In genomic region chr11:128917144-128917684, GRCh38 we compare ENCODE assay signal across 27 cellular contexts. TPM values are rescaled to one million over a fixed set of nuclear protein-coding genes. Genes with fewer than 3 reads are reported as not detected.
A peak's percentile ranks its signal among the peaks of the same experiment; 100 is the strongest.
DNase-seq lines count a peak whose midpoint lies in the region; ATAC-seq, FAIRE-seq and TF ChIP-seq lines count a peak whose summit lies in the region.
"Had no signal": no experiment of that assay in that cellular context is flagged by ENCODE, and none has a peak within 500 bp of the region (broad histone marks: within the 10 kb centered on the region; RNA-seq: fewer than 3 reads in every experiment).

No MANE protein-coding gene starts in this region.

- no peak overlapping the region for H3K4me2 ChIP-seq in neural progenitor cell

- peaks cover 10% of the 10 kb centered on the region for H3K9me3 Mint-ChIP-seq in neural progenitor cell
- H3K9me3 Mint-ChIP-seq: activated T-helper 2 cell treated with anti-CD3 and anti-CD28 coated beads, Interferon-gamma antibody, Interleukin-2, Interleukin-4, amounts not matched to agents 10 μg/mL and 5 μg/mL and 100 μg/mL, durations not matched to agents 14 hours and 24 hours and 36 hours; T-helper 2 cell treated with Interferon-gamma antibody and Interleukin-4, amounts not matched to agents 5 μg/mL and 100 μg/mL, for 36 hours had no signal

- no peaks in the 10 kb centered on the region for H4K20me1 ChIP-seq in neural progenitor cell (ENCODE audit: low read depth)

- no peaks in the 10 kb centered on the region for H3K36me3 ChIP-seq in neural progenitor cell

- no peaks in the 10 kb centered on the region for H3K36me3 Mint-ChIP-seq in neural progenitor cell
- H3K36me3 Mint-ChIP-seq: activated naive CD8-positive, alpha-beta T cell treated with anti-CD3 and anti-CD28 coated beads, Interleukin-2, amount 10 ng/mL, durations not matched to agents 7 days and 5 days; stimulated activated naive B cell treated with anti-CD40 and anti-IgM and Interleukin-4, amounts not matched to agents 10 μg/mL and 1 μg/mL and 100 μg/mL, for 72 hours had no signal

- peaks cover 4% of the 10 kb centered on the region for H3K4me1 ChIP-seq in neural progenitor cell
- H3K4me1 ChIP-seq: testis had no signal

- no peaks in the 10 kb centered on the region for H3K9me3 ChIP-seq in neural progenitor cell (ENCODE audit: low read depth)
- H3K9me3 ChIP-seq: testis had no signal

- H2AFZ ChIP-seq in neural progenitor cell (replicated peaks): no peak overlapping the region

- no peak overlapping the region for H3K9ac ChIP-seq in neural progenitor cell

- H3F3A ChIP-seq in neural progenitor cell (ENCODE audit: low read depth): no peaks in the 10 kb centered on the region

- no peak overlapping the region for H3K27ac ChIP-seq in neural progenitor cell
- H3K27ac ChIP-seq: HL-60, SK-N-MC, testis had no signal

- intact Hi-C loops in posterior cingulate gyrus (cut with DNase I): no loop called here

- no peak overlapping the region for H3K4me3 ChIP-seq in neural progenitor cell
- H3K4me3 ChIP-seq: SK-N-MC, testis had no signal

- no peak for TF ChIP-seq CTCF in neural progenitor cell (IDR thresholded peaks at IDR 0.05)

- no peaks in the 10 kb centered on the region for H3K27me3 ChIP-seq in neural progenitor cell
- H3K27me3 ChIP-seq: testis had no signal

- no peaks in the 10 kb centered on the region for H3K79me2 ChIP-seq in neural progenitor cell (ENCODE audit: low read depth)

- peaks cover 23% of the 10 kb centered on the region for H3K4me1 Mint-ChIP-seq in neural progenitor cell
- H3K4me1 Mint-ChIP-seq: activated naive CD8-positive, alpha-beta T cell treated with anti-CD3 and anti-CD28 coated beads, Interleukin-2, amount 10 ng/mL, durations not matched to agents 7 days and 5 days had no signal

- no peak for FAIRE-seq in GM19239 (lab: Jason Lieb, UNC)
- FAIRE-seq: urothelium cell line had no signal

- H3K4me3 Mint-ChIP-seq in neural progenitor cell: no peak overlapping the region
- H3K4me3 Mint-ChIP-seq: activated naive CD8-positive, alpha-beta T cell treated with anti-CD3 and anti-CD28 coated beads, Interleukin-2, amount 10 ng/mL, durations not matched to agents 7 days and 5 days; CD4-positive, alpha-beta memory T cell; stimulated activated naive B cell treated with anti-CD40 and anti-IgM and Interleukin-4, amounts not matched to agents 10 μg/mL and 1 μg/mL and 100 μg/mL, for 72 hours; T-helper 2 cell treated with Interferon-gamma antibody and Interleukin-4, amounts not matched to agents 5 μg/mL and 100 μg/mL, for 36 hours had no signal

- DNase-seq in activated effector memory CD4-positive, alpha-beta T cell treated with anti-CD3 and anti-CD28 coated beads, Interleukin-2, amount 50 U/mL, for 16 hours: peak; percentile 1
- DNase-seq in activated effector memory CD4-positive, alpha-beta T cell treated with Interleukin-2 at 50 U/mL for 16 hours: no peak
- DNase-seq in neural progenitor cell (ENCODE audit: low spot score) (no peak), posterior cingulate gyrus (no peak), GM19239 (ENCODE audit: insufficient read length, low spot score) (no peak)
- DNase-seq: activated CD8-positive, alpha-beta memory T cell treated with anti-CD3 and anti-CD28 coated beads, Interleukin-2, amount 50 U/mL, for 4 hours; activated naive CD8-positive, alpha-beta T cell treated with anti-CD3 and anti-CD28 coated beads, Interleukin-2, amount 10 ng/mL, durations not matched to agents 7 days and 5 days; CD4-positive, alpha-beta memory T cell; Kasumi-1; NCI-H1048; NCI-H187 treated with DMSO at 0.1 percent for 48 hours; NCI-H526; stimulated activated CD4-positive, alpha-beta T cell treated with anti-CD3 and anti-CD28 coated beads, Interleukin-2, amount 100 ng/mL, for 48 hours; stimulated activated naive B cell treated with anti-CD40 and anti-IgM and Interleukin-4, amounts not matched to agents 10 μg/mL and 1 μg/mL and 100 μg/mL, for 72 hours; testis had no signal

- peaks cover 23% of the 10 kb centered on the region for H3K27me3 Mint-ChIP-seq in neural progenitor cell (ENCODE audit: insufficient read depth, low read depth)

- peak overlapping the region; percentile 67 for H3K27ac Mint-ChIP-seq in neural progenitor cell
- H3K27ac Mint-ChIP-seq: activated naive CD8-positive, alpha-beta T cell treated with anti-CD3 and anti-CD28 coated beads, Interleukin-2, amount 10 ng/mL, durations not matched to agents 7 days and 5 days; activated T-helper 2 cell treated with anti-CD3 and anti-CD28 coated beads, Interferon-gamma antibody, Interleukin-2, Interleukin-4, amounts not matched to agents 10 μg/mL and 5 μg/mL and 100 μg/mL, durations not matched to agents 14 hours and 24 hours and 36 hours; stimulated activated naive B cell treated with anti-CD40 and anti-IgM and Interleukin-4, amounts not matched to agents 10 μg/mL and 1 μg/mL and 100 μg/mL, for 72 hours; T-helper 2 cell treated with Interferon-gamma antibody and Interleukin-4, amounts not matched to agents 5 μg/mL and 100 μg/mL, for 36 hours had no signal

- ATAC-seq in GM21390 (IDR thresholded peaks at IDR 0.05; ENCODE audit: unreplicated experiment): peak; percentile 51
- peak; percentile 52 for ATAC-seq in HG03196 (IDR thresholded peaks at IDR 0.05; ENCODE audit: unreplicated experiment)
- no peak for ATAC-seq in activated CD4-positive, CD25-positive, alpha-beta regulatory T cell treated with anti-CD3 and anti-CD28 coated beads, Interleukin-2, amount 50 U/mL, for 24 hours

RNA-seq across cellular contexts. Expression of gene TP53AIP1, which starts 25.5 kb away (rescaled TPM):
- not detected in 2 replicates for total RNA-seq in neural progenitor cell (ENCODE audit: low replicate concordance)
- total RNA-seq: A172; activated naive CD8-positive, alpha-beta T cell treated with anti-CD3 and anti-CD28 coated beads, Interleukin-2, amount 10 ng/mL, durations not matched to agents 7 days and 5 days; activated T-helper 2 cell treated with anti-CD3 and anti-CD28 coated beads, Interferon-gamma antibody, Interleukin-2, Interleukin-4, amounts not matched to agents 10 μg/mL and 5 μg/mL and 100 μg/mL, durations not matched to agents 14 hours and 24 hours and 36 hours; CD4-positive, alpha-beta memory T cell; glomerular endothelial cell; kidney epithelial cell had no signal

RNA-seq across cellular contexts. Expression of gene KCNJ5, which starts 26.1 kb away (rescaled TPM):
- total RNA-seq in neural progenitor cell (ENCODE audit: low replicate concordance): 0.03 TPM in 1 of 2 replicates, not detected in the other
- total RNA-seq: activated T-helper 2 cell treated with anti-CD3 and anti-CD28 coated beads, Interferon-gamma antibody, Interleukin-2, Interleukin-4, amounts not matched to agents 10 μg/mL and 5 μg/mL and 100 μg/mL, durations not matched to agents 14 hours and 24 hours and 36 hours had no signal

RNA-seq across cellular contexts. Expression of gene KCNJ1, which starts 50.1 kb away (rescaled TPM):
- 0.03 and 0.41 TPM in 2 replicates for total RNA-seq in neural progenitor cell (ENCODE audit: low replicate concordance)
- total RNA-seq: A172; activated T-helper 2 cell treated with anti-CD3 and anti-CD28 coated beads, Interferon-gamma antibody, Interleukin-2, Interleukin-4, amounts not matched to agents 10 μg/mL and 5 μg/mL and 100 μg/mL, durations not matched to agents 14 hours and 24 hours and 36 hours; cerebellum; glomerular endothelial cell; kidney epithelial cell had no signal

Comparison
In these comparisons a context has a peak if more than half of its experiments do, and no peak if none do; other contexts are left out.
1. ATAC-seq: peak in GM21390 (single experiment) and HG03196 (single experiment); none in activated CD4-positive, CD25-positive, alpha-beta regulatory T cell treated with anti-CD3 and anti-CD28 coated beads, Interleukin-2, amount 50 U/mL, for 24 hours (0 of 2).